In genomic region chr12:46383654-46384450, GRCh38 we compare ENCODE assay signal across 8 cellular contexts. TPM values are rescaled to one million over a fixed set of nuclear protein-coding genes. Genes with fewer than 3 reads are reported as not detected.
DNase-seq lines count a peak whose midpoint lies in the region; ATAC-seq and TF ChIP-seq lines count a peak whose summit lies in the region.

No MANE protein-coding gene starts in this region.

- TF ChIP-seq EP300 in Ishikawa (IDR thresholded peaks at IDR 0.05; ENCODE audit: borderline replicate concordance), result peak; percentile 12; the same call in 1 of the 2 replicates

- H2AFZ ChIP-seq in DND-41 (ENCODE audit: low read depth, low read length), result peak overlapping the region; percentile 77

- ATAC-seq in DND-41 (ENCODE audit: insufficient read depth, low read depth) (peak; percentile 65), GM21526 (IDR thresholded peaks at IDR 0.05; ENCODE audit: low FRiP score, unreplicated experiment) (peak; percentile 39)

- H3K9ac ChIP-seq in DND-41 (ENCODE audit: low read depth, low read length) (peak overlapping the region; percentile 93), rectal smooth muscle tissue (ENCODE audit: low read length) (peak overlapping the region; percentile 92)

- TF ChIP-seq RAD21 in Ishikawa (IDR thresholded peaks at IDR 0.05; ENCODE audit: low read depth), result no peak

- H3K27ac ChIP-seq in DND-41 (ENCODE audit: low read length) (peak overlapping the region; percentile 99), right atrium auricular region (peak overlapping the region; percentile 99 to 100), rectal smooth muscle tissue (ENCODE audit: low read depth, low read length) (peak overlapping the region; percentile 100)

- TF ChIP-seq CTCF in DND-41 (IDR thresholded peaks at IDR 0.05; ENCODE audit: borderline replicate concordance, extremely low read depth, low read length, poor library complexity, severe bottlenecking), result peak; percentile 42
- TF ChIP-seq CTCF in right atrium auricular region (IDR thresholded peaks at IDR 0.05), result peak in 1 of 2 donors; percentile 20

- H3K9me3 ChIP-seq in DND-41 (ENCODE audit: insufficient read depth, low read length, severe bottlenecking) (no peaks in the 10 kb centered on the region), right atrium auricular region (no peaks in the 10 kb centered on the region)

- H3K4me2 ChIP-seq in DND-41 (ENCODE audit: insufficient read depth, low read length), result peak overlapping the region; percentile 69

- peaks cover 12% of the 10 kb centered on the region for H3K79me2 ChIP-seq in DND-41 (ENCODE audit: insufficient read depth, low read length)

- no peaks in the 10 kb centered on the region for H4K20me1 ChIP-seq in DND-41 (ENCODE audit: insufficient read depth, low read length)

- H3K27me3 ChIP-seq in DND-41 (ENCODE audit: insufficient read depth, low read length, poor library complexity) (no peaks in the 10 kb centered on the region), right atrium auricular region (no peaks in the 10 kb centered on the region), rectal smooth muscle tissue (ENCODE audit: control insufficient read depth, insufficient read depth, low read length) (no peaks in the 10 kb centered on the region)

- H3K4me3 ChIP-seq in DND-41 (ENCODE audit: low read depth in 1 of 2, low read length in 2 of 2) (peak overlapping the region; percentile 29 to 91), right atrium auricular region (peak overlapping the region; percentile 68 to 70), rectal smooth muscle tissue (ENCODE audit: low read length) (peak overlapping the region; percentile 84)

- H3K4me1 ChIP-seq in DND-41 (ENCODE audit: insufficient read depth, low read length), result peaks cover 38% of the 10 kb centered on the region
- peaks cover 0 to 54% of the 10 kb centered on the region in 2 donors for H3K4me1 ChIP-seq in right atrium auricular region
- peaks cover 20% of the 10 kb centered on the region for H3K4me1 ChIP-seq in rectal smooth muscle tissue (ENCODE audit: control insufficient read depth, insufficient read depth, low read length)

- DNase-seq in DND-41 (peak; percentile 75), T follicular helper cell (ENCODE audit: low read depth) (peak; percentile 75), amniotic epithelial cell (ENCODE audit: low read depth) (peak; percentile 95), right atrium auricular region (ENCODE audit: low spot score) (peak; percentile 97), HuH-7.5 (ENCODE audit: low spot score) (no peak)

- H3K36me3 ChIP-seq in DND-41 (ENCODE audit: insufficient read depth, low read length), result no peaks in the 10 kb centered on the region
- H3K36me3 ChIP-seq in right atrium auricular region, result no peaks in the 10 kb centered on the region
- no peaks in the 10 kb centered on the region for H3K36me3 ChIP-seq in rectal smooth muscle tissue (ENCODE audit: control insufficient read depth, insufficient read depth, low read length)

TF ChIP-seq in Ishikawa, 13 proteins besides CTCF, POLR2A, EP300 and RAD21:
- TF ChIP-seq TAF1 (IDR thresholded peaks at IDR 0.05; ENCODE audit: low read depth), result peak; percentile 74
- TF ChIP-seq ZBTB7A (IDR thresholded peaks at IDR 0.05; ENCODE audit: low read depth), result peak; percentile 95
- peak; percentile 13 for TF ChIP-seq TCF12 (IDR thresholded peaks at IDR 0.05; ENCODE audit: low read depth)
- peak; percentile 85 for TF ChIP-seq EGR1 (IDR thresholded peaks at IDR 0.05)
- no peak for TF ChIP-seq USF1 (IDR thresholded peaks at IDR 0.05)
- peak; percentile 57 for TF ChIP-seq TEAD4 (IDR thresholded peaks at IDR 0.05)
- 0 out of 2 replicates have a peak, but pooled peaks have one; percentile 41 for TF ChIP-seq FOXM1 (IDR thresholded peaks at IDR 0.05; ENCODE audit: borderline replicate concordance, low read depth)
- peak; percentile 62; the same call in 1 of the 2 replicates for TF ChIP-seq YY1 (IDR thresholded peaks at IDR 0.05; ENCODE audit: low read depth)
- TF ChIP-seq, protein P1, sequence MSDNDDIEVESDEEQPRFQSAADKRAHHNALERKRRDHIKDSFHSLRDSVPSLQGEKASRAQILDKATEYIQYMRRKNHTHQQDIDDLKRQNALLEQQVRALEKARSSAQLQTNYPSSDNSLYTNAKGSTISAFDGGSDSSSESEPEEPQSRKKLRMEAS (IDR thresholded peaks at IDR 0.05), result peak; percentile 56
- TF ChIP-seq CREB1 (IDR thresholded peaks at IDR 0.05; ENCODE audit: low read depth), result peak; percentile 79
- TF ChIP-seq, protein P2, sequence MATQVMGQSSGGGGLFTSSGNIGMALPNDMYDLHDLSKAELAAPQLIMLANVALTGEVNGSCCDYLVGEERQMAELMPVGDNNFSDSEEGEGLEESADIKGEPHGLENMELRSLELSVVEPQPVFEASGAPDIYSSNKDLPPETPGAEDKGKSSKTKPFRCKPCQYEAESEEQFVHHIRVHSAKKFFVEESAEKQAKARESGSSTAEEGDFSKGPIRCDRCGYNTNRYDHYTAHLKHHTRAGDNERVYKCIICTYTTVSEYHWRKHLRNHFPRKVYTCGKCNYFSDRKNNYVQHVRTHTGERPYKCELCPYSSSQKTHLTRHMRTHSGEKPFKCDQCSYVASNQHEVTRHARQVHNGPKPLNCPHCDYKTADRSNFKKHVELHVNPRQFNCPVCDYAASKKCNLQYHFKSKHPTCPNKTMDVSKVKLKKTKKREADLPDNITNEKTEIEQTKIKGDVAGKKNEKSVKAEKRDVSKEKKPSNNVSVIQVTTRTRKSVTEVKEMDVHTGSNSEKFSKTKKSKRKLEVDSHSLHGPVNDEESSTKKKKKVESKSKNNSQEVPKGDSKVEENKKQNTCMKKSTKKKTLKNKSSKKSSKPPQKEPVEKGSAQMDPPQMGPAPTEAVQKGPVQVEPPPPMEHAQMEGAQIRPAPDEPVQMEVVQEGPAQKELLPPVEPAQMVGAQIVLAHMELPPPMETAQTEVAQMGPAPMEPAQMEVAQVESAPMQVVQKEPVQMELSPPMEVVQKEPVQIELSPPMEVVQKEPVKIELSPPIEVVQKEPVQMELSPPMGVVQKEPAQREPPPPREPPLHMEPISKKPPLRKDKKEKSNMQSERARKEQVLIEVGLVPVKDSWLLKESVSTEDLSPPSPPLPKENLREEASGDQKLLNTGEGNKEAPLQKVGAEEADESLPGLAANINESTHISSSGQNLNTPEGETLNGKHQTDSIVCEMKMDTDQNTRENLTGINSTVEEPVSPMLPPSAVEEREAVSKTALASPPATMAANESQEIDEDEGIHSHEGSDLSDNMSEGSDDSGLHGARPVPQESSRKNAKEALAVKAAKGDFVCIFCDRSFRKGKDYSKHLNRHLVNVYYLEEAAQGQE (IDR thresholded peaks at IDR 0.05; ENCODE audit: low read depth), result no peak
- TF ChIP-seq NFIC (IDR thresholded peaks at IDR 0.05), result peak; percentile 79
- TF ChIP-seq CEBPB (IDR thresholded peaks at IDR 0.05), result no peak

RNA-seq across cellular contexts. Expression of gene SLC38A2, which starts 11.3 kb away (rescaled TPM):
- 100 to 1,000 TPM; 192 to 204 TPM for total RNA-seq in right atrium auricular region
